In genomic region chr6:42166444-42167141, GRCh38 we compare ENCODE assay signal across 8 cellular contexts. TPM values are rescaled to one million over a fixed set of nuclear protein-coding genes. Genes with fewer than 3 reads are reported as not detected.
A peak's percentile ranks its signal among the peaks of the same experiment; 100 is the strongest.
DNase-seq lines count a peak whose midpoint lies in the region; ATAC-seq and TF ChIP-seq lines count a peak whose summit lies in the region.

No MANE protein-coding gene starts in this region.

- H3K27me3 ChIP-seq in A673 (replicated peaks; ENCODE audit: insufficient read depth, low read depth, low read length, poor library complexity) (no peaks in the 10 kb centered on the region), WERI-Rb-1 (ENCODE audit: insufficient read depth, low read depth, severe bottlenecking) (no peaks in the 10 kb centered on the region), mammary epithelial cell (ENCODE audit: insufficient read depth, low read length) (no peaks in the 10 kb centered on the region)

- DNase-seq in A673 (ENCODE audit: low spot score) (peak; percentile 86), NCI-H2171 treated with DMSO at 0.1 percent for 48 hours (lab: John Stamatoyannopoulos, UW) (peak; percentile 82), WERI-Rb-1 (peak; percentile 95), mammary epithelial cell (peak; percentile 78), islet precursor cell (peak; percentile 92)
- peak; percentile 58 to 82 for DNase-seq in stimulated activated CD4-positive, alpha-beta T cell treated with anti-CD3 and anti-CD28 coated beads, Interleukin-1b, Interleukin-23, amount 100 ng/mL, for 4 hours (ENCODE audit: low read depth in 2 of 2)

- dilution Hi-C loops in mammary epithelial cell (cut with HindIII; ENCODE audit: low sequenced_read_pairs), result no loop called here

- 14% methylated on average over 8 of the region's 8 CpGs for WGBS in mammary epithelial cell (ENCODE audit: low coverage, missing lambda C conversion rate)

- ATAC-seq in GM18909 (IDR thresholded peaks at IDR 0.05; ENCODE audit: poor library complexity, unreplicated experiment), result peak; percentile 42
- ATAC-seq in HG02870 (IDR thresholded peaks at IDR 0.05; ENCODE audit: unreplicated experiment), result no peak

- CTCF ChIA-PET in A673 (lab: Charles Lee) (no interaction called here), mammary epithelial cell (lab: Charles Lee; ENCODE audit: low non-redundant PET) (interaction anchor here (0.9 kb wide), 1 partner anchor 49 kb away, joined by 9 read pairs; no protein-coding TSS in a partner anchor)

- H3K4me1 ChIP-seq in A673 (ENCODE audit: insufficient read depth, low read length, poor library complexity, severe bottlenecking) (no peaks in the 10 kb centered on the region), mammary epithelial cell (ENCODE audit: insufficient read depth, low read length) (peaks cover 8% of the 10 kb centered on the region)

- no peak overlapping the region for H3K9ac ChIP-seq in mammary epithelial cell (ENCODE audit: insufficient read depth, low read length)

- no peaks in the 10 kb centered on the region for H3K9me3 ChIP-seq in A673 (ENCODE audit: low read depth, low read length, poor library complexity, severe bottlenecking)
- H3K9me3 ChIP-seq in WERI-Rb-1 (ENCODE audit: severe bottlenecking), result no peaks in the 10 kb centered on the region
- H3K9me3 ChIP-seq in mammary epithelial cell (replicated peaks; ENCODE audit: insufficient read depth, low read length), result no peaks in the 10 kb centered on the region

- no peaks in the 10 kb centered on the region for H4K20me1 ChIP-seq in mammary epithelial cell (ENCODE audit: insufficient read depth, low read length)

- in situ Hi-C loops in mammary epithelial cell (cut with MboI; ENCODE audit: low sequenced_read_pairs in 2 of 2), result loop anchor here in 1 of 2 donors (5.0 kb wide), 1 partner anchor 89 kb away; no protein-coding TSS in a partner anchor

- POLR2A ChIA-PET in A673 (lab: Charles Lee; ENCODE audit: low non-redundant PET), result no interaction called here

- H3K27ac ChIP-seq in A673 (ENCODE audit: low read depth, low read length, poor library complexity, severe bottlenecking) (no peak overlapping the region), WERI-Rb-1 (peak overlapping the region; percentile 43), mammary epithelial cell (ENCODE audit: insufficient read depth, low read depth, low read length) (no peak overlapping the region)

- peak overlapping the region; percentile 57 for H3K4me2 ChIP-seq in mammary epithelial cell (ENCODE audit: insufficient read depth, low read depth, low read length)

- H2AFZ ChIP-seq in mammary epithelial cell (ENCODE audit: low read depth, low read length), result peak overlapping the region; percentile 94

- H3K36me3 ChIP-seq in A673 (ENCODE audit: insufficient read depth, low read length, poor library complexity, severe bottlenecking) (no peaks in the 10 kb centered on the region), WERI-Rb-1 (no peaks in the 10 kb centered on the region), mammary epithelial cell (ENCODE audit: insufficient read depth, low read length) (no peaks in the 10 kb centered on the region)

- no TSS peak for BruUV-seq in A673 (replicated peaks; lab: Mats Ljungman, UMichigan)
- no TSS peak for BruUV-seq in mammary epithelial cell (replicated peaks; lab: Mats Ljungman, UMichigan)

- H3K79me2 ChIP-seq in mammary epithelial cell (ENCODE audit: insufficient read depth, low read length), result no peaks in the 10 kb centered on the region

- TF ChIP-seq CTCF in A673 (conservative IDR thresholded peaks at IDR 0.05; ENCODE audit: low read depth, low read length) (peak; percentile 90), WERI-Rb-1 (IDR thresholded peaks at IDR 0.05; ENCODE audit: low read depth, low read length) (peak; percentile 87), mammary epithelial cell (conservative IDR thresholded peaks at IDR 0.05 in 1 of 2, IDR thresholded peaks at IDR 0.05 in 1 of 2; ENCODE audit: extremely low read depth in 1 of 2, insufficient read depth in 1 of 2, low read depth in 1 of 2, low read length in 2 of 2) (peak; percentile 83 to 96)

- H3K4me3 ChIP-seq in A673 (ENCODE audit: low read depth, low read length, poor library complexity, severe bottlenecking) (no peak overlapping the region), WERI-Rb-1 (ENCODE audit: low read depth, low read length) (no peak overlapping the region), mammary epithelial cell (replicated peaks in 1 of 3; ENCODE audit: insufficient read depth in 1 of 3, low read depth in 2 of 3, low read length in 3 of 3) (no peak overlapping the region)

- intact Hi-C loops in A673 (cut with micrococcal nuclease; ENCODE audit: unreplicated experiment), result loop anchor here (1.0 to 5.0 kb wide), 3 partner anchors 91 to 386 kb away; partner anchors contain the start of genes CCND3 and PRICKLE4
- intact Hi-C loops in mammary epithelial cell (cut with micrococcal nuclease), result loop anchor here (1.0 kb wide), 9 partner anchors 48 to 711 kb away; partner anchors contain the start of gene PRICKLE4

RNA-seq across cellular contexts. Expression of gene GUCA1A, which starts 6.6 kb away (rescaled TPM):
- not detected in 2 replicates for total RNA-seq in A673 (2021)
- total RNA-seq in mammary epithelial cell, result not detected
- polyA plus RNA-seq in mammary epithelial cell, result not detected
- polyA minus RNA-seq in mammary epithelial cell, result not detected

RNA-seq across cellular contexts. Expression of gene C6orf132, which starts 24.2 kb away (rescaled TPM):
- total RNA-seq in A673 (2021) (0.04 and 0.15 TPM in 2 replicates), mammary epithelial cell (10 to 100 TPM; 10.3 to 42.4 TPM)
- polyA plus RNA-seq in mammary epithelial cell, result 9.5 TPM
- polyA minus RNA-seq in mammary epithelial cell, result 27.8 TPM

RNA-seq across cellular contexts. Expression of gene GUCA1B, which starts 28.2 kb away (rescaled TPM):
- total RNA-seq in A673 (2021) (1.7 and 2.0 TPM in 2 replicates), mammary epithelial cell (under 1 TPM in 1 of 2 donors, not detected in 1; 0.17 TPM)
- polyA plus RNA-seq in mammary epithelial cell, result 0.39 TPM
- polyA minus RNA-seq in mammary epithelial cell, result not detected

RNA-seq across cellular contexts. Expression of gene MRPS10, which starts 51.1 kb away (rescaled TPM):
- total RNA-seq in A673 (2021) (50.0 and 52.0 TPM in 2 replicates), mammary epithelial cell (10 to 100 TPM; 41.2 to 50.9 TPM)
- 51.2 TPM for polyA plus RNA-seq in mammary epithelial cell
- polyA minus RNA-seq in mammary epithelial cell, result 13.8 TPM
